Comparison of ENCODE assay signal across 8 cellular contexts in genomic region chr17:43125967-43126910, GRCh38. TPM values are rescaled to one million over a fixed set of nuclear protein-coding genes. Genes with fewer than 3 reads are reported as not detected.
DNase-seq lines count a peak whose midpoint lies in the region; ATAC-seq, FAIRE-seq and TF ChIP-seq lines count a peak whose summit lies in the region.

No MANE protein-coding gene starts in this region.

- FAIRE-seq in pancreas (lab: Jason Lieb, UNC) (no peak), H54 (lab: Jason Lieb, UNC) (no peak)

- intact Hi-C loops in pancreas (cut with DNase I) = no loop called here

- H3K27ac ChIP-seq in SK-N-MC (peak overlapping the region; percentile 94), pancreas (peak overlapping the region; percentile 41 to 68 (median 66))

- no peak for TF ChIP-seq CTCF in epithelial cell of proximal tubule (conservative IDR thresholded peaks at IDR 0.05; ENCODE audit: low read depth, low read length)
- no peak for TF ChIP-seq CTCF in pancreas (IDR thresholded peaks at IDR 0.05)

- no peaks in the 10 kb centered on the region for H3K9me3 ChIP-seq in SK-N-MC (ENCODE audit: low read depth, low read length)
- no peaks in the 10 kb centered on the region for H3K9me3 ChIP-seq in pancreas

- H3K4me3 ChIP-seq in SK-N-MC (peak overlapping the region; percentile 98), epithelial cell of proximal tubule (ENCODE audit: low read depth, low read length) (peak overlapping the region; percentile 69), pancreas (peak overlapping the region; percentile 42 to 54 (median 44))

- 66 to 72% methylated on average over 51 to 59 of the region's 59 CpGs for WGBS in pancreas, 2 donors

- H3K4me1 ChIP-seq in pancreas = peaks cover 5 to 13% (median 7%) of the 10 kb centered on the region in 3 donors

- DNase-seq in DMS 273 (lab: John Stamatoyannopoulos, UW; ENCODE audit: unreplicated experiment) (peak; percentile 62), DMS 273 treated with DMSO at 0.1 percent for 48 hours (lab: John Stamatoyannopoulos, UW) (no peak), SK-N-MC (ENCODE audit: low read depth, low spot score) (no peak), epithelial cell of proximal tubule (ENCODE audit: low read depth) (no peak), pancreas (peak in 3 of 6 donors; percentile 28 to 57 (median 46)), H54 (ENCODE audit: insufficient read length, low spot score) (no peak)

- H3K36me3 ChIP-seq in SK-N-MC (ENCODE audit: insufficient read depth, low read length) (peaks cover 10% of the 10 kb centered on the region), pancreas (no peaks in the 10 kb centered on the region)

- TF ChIP-seq POLR2A in H54 (IDR thresholded peaks at IDR 0.05; ENCODE audit: low read depth, low read length) = no peak

- peak overlapping the region; percentile 95 for H3K9ac ChIP-seq in SK-N-MC (ENCODE audit: insufficient read length)

- no peaks in the 10 kb centered on the region for H3K27me3 ChIP-seq in pancreas

- ATAC-seq in pancreas = no peak
- no peak for ATAC-seq in GM21390 (IDR thresholded peaks at IDR 0.05; ENCODE audit: unreplicated experiment)
- ATAC-seq in GM21825 (IDR thresholded peaks at IDR 0.05; ENCODE audit: unreplicated experiment) = no peak

RNA-seq across cellular contexts. Expression of gene BRCA1, which starts 1.1 kb away (rescaled TPM):
- total RNA-seq in epithelial cell of proximal tubule (29.5 and 42.0 TPM in 2 replicates), pancreas (1 to 10 TPM; 1.1 to 4.6 (median 2.5) TPM)
- 1 to 10 TPM; 1.4 to 2.6 TPM for polyA plus RNA-seq in pancreas

RNA-seq across cellular contexts. Expression of gene NBR1, which starts 44.8 kb away (rescaled TPM):
- total RNA-seq in epithelial cell of proximal tubule (32.1 and 33.6 TPM in 2 replicates), pancreas (10 to 100 TPM; 26.0 to 54.0 (median 33.7) TPM)
- 10 to 100 TPM; 15.5 to 27.4 TPM for polyA plus RNA-seq in pancreas

Comparison
In these comparisons a context has a peak if more than half of its experiments do, and no peak if none do; other contexts are left out.
1. H3K4me3 ChIP-seq: peak in every context shown above with its lines; median percentile 98 in SK-N-MC; 69 in epithelial cell of proximal tubule; 44 in pancreas.